ENCODE assay signal across 12 cellular contexts in genomic region chr20:44542902-44543301, GRCh38.
"Had no signal": no experiment of that assay in that cellular context is flagged by ENCODE, and none has a peak within 500 bp of the region (broad histone marks: within the 10 kb centered on the region; RNA-seq: fewer than 3 reads in every experiment).

No MANE protein-coding gene starts in this region.

- H3K9me3 ChIP-seq: gastrocnemius medialis, right atrium auricular region had no signal

- ATAC-seq: activated CD8-positive, alpha-beta T cell treated with anti-CD3 and anti-CD28 coated beads, Interleukin-2, amount 10 ng/mL, durations not matched to agents 7 days and 5 days; gastrocnemius medialis; stimulated activated effector memory CD8-positive, alpha-beta T cell treated with anti-CD3 and anti-CD28 coated beads, Interleukin-12 subunit alpha, Interleukin-12 subunit beta, amount 100 ng/mL, for 72 hours; T-cell had no signal

- H3K36me3 ChIP-seq: cardiac muscle cell, gastrocnemius medialis, right atrium auricular region had no signal

- H3K27ac ChIP-seq: cardiac muscle cell, gastrocnemius medialis had no signal

- H3K4me3 ChIP-seq: cardiac muscle cell, gastrocnemius medialis, right atrium auricular region had no signal

- H3K27me3 ChIP-seq: cardiac muscle cell, gastrocnemius medialis, right atrium auricular region had no signal

- DNase-seq: activated CD4-positive, alpha-beta T cell treated with anti-CD3 and anti-CD28 coated beads for 4 hours; activated CD8-positive, alpha-beta memory T cell treated with anti-CD3 and anti-CD28 coated beads, Interleukin-2, amount 50 U/mL, for 48 hours; activated CD8-positive, alpha-beta T cell treated with anti-CD3 and anti-CD28 coated beads, Interleukin-2, amount 10 ng/mL, durations not matched to agents 7 days and 5 days; effector CD4-positive, alpha-beta T cell; gastrocnemius medialis; islet precursor cell; T-cell; T1000; trophoblast cell had no signal
